26 cellular contexts compared by ENCODE assay signal in genomic region chr3:125136515-125136914, GRCh38.
DNase-seq lines count a peak whose midpoint lies in the region; ATAC-seq, FAIRE-seq and TF ChIP-seq lines count a peak whose summit lies in the region.
"Had no signal": no experiment of that assay in that cellular context is flagged by ENCODE, and none has a peak within 500 bp of the region (broad histone marks: within the 10 kb centered on the region; RNA-seq: fewer than 3 reads in every experiment).

No MANE protein-coding gene starts in this region.

- no peak for TF ChIP-seq POLR2A in transverse colon (IDR thresholded peaks at IDR 0.05)

- no peaks in the 10 kb centered on the region for H3K9me3 ChIP-seq in transverse colon
- H3K9me3 ChIP-seq: body of pancreas, gastroesophageal sphincter, HAP-1, neutrophil, upper lobe of left lung had no signal

- H3K36me3 Mint-ChIP-seq in T-helper 1 cell treated with Interleukin-12 subunit alpha and Interleukin-12 subunit beta and Interleukin-4 antibody, amounts not matched to agents 30 μg/mL and 1 μg/mL, for 36 hours (ENCODE audit: low read depth) = peaks cover 9% of the 10 kb centered on the region
- H3K36me3 Mint-ChIP-seq in dendritic cell treated with granulocyte-macrophage colony-stimulating factor and Interleukin-4, amounts not matched to agents 40 ng/mL and 50 ng/mL, for 4 days (ENCODE audit: low read depth) = no peaks in the 10 kb centered on the region
- peaks cover 3 to 4% of the 10 kb centered on the region in 2 donors for H3K36me3 Mint-ChIP-seq in stimulated activated naive B cell treated with anti-CD40 and anti-IgM and Interleukin-4, amounts not matched to agents 10 μg/mL and 1 μg/mL and 100 μg/mL, for 72 hours

- no peaks in the 10 kb centered on the region for H3K27me3 ChIP-seq in transverse colon
- H3K27me3 ChIP-seq: body of pancreas, gastroesophageal sphincter, upper lobe of left lung had no signal

- peak overlapping the region in 1 of 4 donors; percentile 7 for H3K27ac ChIP-seq in transverse colon
- H3K27ac ChIP-seq: body of pancreas, neutrophil had no signal

- H3K27me3 Mint-ChIP-seq in T-helper 1 cell treated with Interleukin-12 subunit alpha and Interleukin-12 subunit beta and Interleukin-4 antibody, amounts not matched to agents 30 μg/mL and 1 μg/mL, for 36 hours (ENCODE audit: low read depth) = peaks cover 50% of the 10 kb centered on the region
- H3K27me3 Mint-ChIP-seq in dendritic cell treated with granulocyte-macrophage colony-stimulating factor and Interleukin-4, amounts not matched to agents 40 ng/mL and 50 ng/mL, for 4 days = peaks cover 3% of the 10 kb centered on the region
- H3K27me3 Mint-ChIP-seq in stimulated activated naive B cell treated with anti-CD40 and anti-IgM and Interleukin-4, amounts not matched to agents 10 μg/mL and 1 μg/mL and 100 μg/mL, for 72 hours = no peaks in the 10 kb centered on the region

- intact Hi-C loops in dendritic cell treated with granulocyte-macrophage colony-stimulating factor and Interleukin-4, amounts not matched to agents 40 ng/mL and 50 ng/mL, for 4 days (cut with micrococcal nuclease) = no loop called here
- intact Hi-C loops in transverse colon (cut with DNase I; ENCODE audit: low total_unique reads) = no loop called here

- TF ChIP-seq CTCF in transverse colon (IDR thresholded peaks at IDR 0.05) = no peak

- H3K4me1 ChIP-seq in transverse colon = peaks cover 0 to 9% (median 5%) of the 10 kb centered on the region in 4 donors

- in situ Hi-C loops in transverse colon (cut with MboI; ENCODE audit: low pct_ligation_motif_present in 1 of 4, low pct_unique_long_range_greater_than_20kb in 1 of 4, low sequenced_read_pairs in 3 of 4) = no loop called here

- no peak overlapping the region for H3K27ac Mint-ChIP-seq in T-helper 1 cell treated with Interleukin-12 subunit alpha and Interleukin-12 subunit beta and Interleukin-4 antibody, amounts not matched to agents 30 μg/mL and 1 μg/mL, for 36 hours
- peak overlapping the region; percentile 88 for H3K27ac Mint-ChIP-seq in dendritic cell treated with granulocyte-macrophage colony-stimulating factor and Interleukin-4, amounts not matched to agents 40 ng/mL and 50 ng/mL, for 4 days
- peak overlapping the region; percentile 28 for H3K27ac Mint-ChIP-seq in stimulated activated naive B cell treated with anti-CD40 and anti-IgM and Interleukin-4, amounts not matched to agents 10 μg/mL and 1 μg/mL and 100 μg/mL, for 72 hours
- H3K27ac Mint-ChIP-seq: activated CD4-positive, alpha-beta T cell treated with anti-CD3 and anti-CD28 coated beads, Interleukin-2, amount 10 ng/mL, durations not matched to agents 24 days and 14 days; activated naive CD8-positive, alpha-beta T cell treated with anti-CD3 and anti-CD28 coated beads, Interleukin-2, amount 50 U/mL, for 24 hours had no signal

- no peak overlapping the region for H3K4me3 ChIP-seq in transverse colon
- H3K4me3 ChIP-seq: body of pancreas, gastroesophageal sphincter, HAP-1, K562, upper lobe of left lung had no signal

- peak; percentile 78 for FAIRE-seq in GM19239 (lab: Jason Lieb, UNC)
- FAIRE-seq: K562, small intestine had no signal

- H3K36me3 ChIP-seq in transverse colon = no peaks in the 10 kb centered on the region
- H3K36me3 ChIP-seq: gastroesophageal sphincter, HAP-1, neutrophil, upper lobe of left lung had no signal

- ATAC-seq in stimulated activated naive B cell treated with anti-CD40 and anti-IgM and Interleukin-4, amounts not matched to agents 10 μg/mL and 1 μg/mL and 100 μg/mL, for 72 hours (replicated peaks) = peak; percentile 56 to 67
- ATAC-seq: activated naive CD8-positive, alpha-beta T cell treated with anti-CD3 and anti-CD28 coated beads, Interleukin-2, amount 50 U/mL, for 24 hours; body of pancreas; gastroesophageal sphincter; K562; Right ventricle myocardium inferior; stimulated activated naive CD8-positive, alpha-beta T cell treated with anti-CD3 and anti-CD28 coated beads, Interleukin-15, Interleukin-2, amounts not matched to agents 100 U/mL and 50 U/mL, for 24 hours had no signal

- H3K4me1 Mint-ChIP-seq in T-helper 1 cell treated with Interleukin-12 subunit alpha and Interleukin-12 subunit beta and Interleukin-4 antibody, amounts not matched to agents 30 μg/mL and 1 μg/mL, for 36 hours (ENCODE audit: low read depth) = peaks cover 49% of the 10 kb centered on the region
- H3K4me1 Mint-ChIP-seq in dendritic cell treated with granulocyte-macrophage colony-stimulating factor and Interleukin-4, amounts not matched to agents 40 ng/mL and 50 ng/mL, for 4 days (ENCODE audit: low read depth) = peaks cover 67% of the 10 kb centered on the region
- peaks cover 41 to 67% of the 10 kb centered on the region in 2 donors for H3K4me1 Mint-ChIP-seq in stimulated activated naive B cell treated with anti-CD40 and anti-IgM and Interleukin-4, amounts not matched to agents 10 μg/mL and 1 μg/mL and 100 μg/mL, for 72 hours

- H3K9me3 Mint-ChIP-seq in T-helper 1 cell treated with Interleukin-12 subunit alpha and Interleukin-12 subunit beta and Interleukin-4 antibody, amounts not matched to agents 30 μg/mL and 1 μg/mL, for 36 hours = peaks cover 4% of the 10 kb centered on the region
- no peaks in the 10 kb centered on the region for H3K9me3 Mint-ChIP-seq in dendritic cell treated with granulocyte-macrophage colony-stimulating factor and Interleukin-4, amounts not matched to agents 40 ng/mL and 50 ng/mL, for 4 days
- peaks cover 0 to 3% of the 10 kb centered on the region in 2 donors for H3K9me3 Mint-ChIP-seq in stimulated activated naive B cell treated with anti-CD40 and anti-IgM and Interleukin-4, amounts not matched to agents 10 μg/mL and 1 μg/mL and 100 μg/mL, for 72 hours

- peak overlapping the region; percentile 9 for H3K4me3 Mint-ChIP-seq in T-helper 1 cell treated with Interleukin-12 subunit alpha and Interleukin-12 subunit beta and Interleukin-4 antibody, amounts not matched to agents 30 μg/mL and 1 μg/mL, for 36 hours
- peak overlapping the region; percentile 24 for H3K4me3 Mint-ChIP-seq in dendritic cell treated with granulocyte-macrophage colony-stimulating factor and Interleukin-4, amounts not matched to agents 40 ng/mL and 50 ng/mL, for 4 days
- no peak overlapping the region for H3K4me3 Mint-ChIP-seq in stimulated activated naive B cell treated with anti-CD40 and anti-IgM and Interleukin-4, amounts not matched to agents 10 μg/mL and 1 μg/mL and 100 μg/mL, for 72 hours
- H3K4me3 Mint-ChIP-seq: activated CD4-positive, alpha-beta T cell treated with anti-CD3 and anti-CD28 coated beads, Interleukin-2, amount 10 ng/mL, durations not matched to agents 24 days and 14 days; activated naive CD8-positive, alpha-beta T cell treated with anti-CD3 and anti-CD28 coated beads, Interleukin-2, amount 50 U/mL, for 24 hours had no signal

- DNase-seq in T-helper 1 cell (no peak), GM19239 (ENCODE audit: insufficient read length, low spot score) (no peak), transverse colon (no peak), midbrain (lab: John Stamatoyannopoulos, UW) (no peak), DMS 273 treated with DMSO at 0.1 percent for 48 hours (lab: John Stamatoyannopoulos, UW) (no peak)
- DNase-seq in stimulated activated naive B cell treated with anti-CD40 and anti-IgM and Interleukin-4, amounts not matched to agents 10 μg/mL and 1 μg/mL and 100 μg/mL, for 72 hours = no peak
- DNase-seq: 8988T; activated CD4-positive, alpha-beta T cell treated with anti-CD3 and anti-CD28 coated beads, Interleukin-2, amount 10 ng/mL, durations not matched to agents 24 days and 14 days; activated naive CD8-positive, alpha-beta T cell treated with anti-CD3 and anti-CD28 coated beads, Interleukin-2, amount 50 U/mL, for 24 hours; AML-193; body of pancreas; effector CD4-positive, alpha-beta T cell; EL; hypothalamus; NCI-H1694 treated with DMSO at 0.1 percent for 48 hours; NCI-H69; small intestine; stimulated activated naive CD8-positive, alpha-beta T cell treated with anti-CD3 and anti-CD28 coated beads, Interleukin-15, Interleukin-2, amounts not matched to agents 100 U/mL and 50 U/mL, for 24 hours; upper lobe of left lung had no signal

- WGBS in transverse colon (ENCODE audit: low coverage in 1 of 2), 2 donors = 71 to 84% methylated on average over 4 of the region's 4 CpGs

- no peak for TF ChIP-seq EP300 in transverse colon (IDR thresholded peaks at IDR 0.05; ENCODE audit: low read depth)

Comparison
In these comparisons a context has a peak if more than half of its experiments do, and no peak if none do; other contexts are left out.
1. H3K4me3 Mint-ChIP-seq: peak in T-helper 1 cell treated with Interleukin-12 subunit alpha and Interleukin-12 subunit beta and Interleukin-4 antibody, amounts not matched to agents 30 μg/mL and 1 μg/mL, for 36 hours (single experiment) and dendritic cell treated with granulocyte-macrophage colony-stimulating factor and Interleukin-4, amounts not matched to agents 40 ng/mL and 50 ng/mL, for 4 days (single experiment); none in stimulated activated naive B cell treated with anti-CD40 and anti-IgM and Interleukin-4, amounts not matched to agents 10 μg/mL and 1 μg/mL and 100 μg/mL, for 72 hours (0 of 2).